ENCODE assay signal across 8 cellular contexts in genomic region chr7:29285451-29285807, GRCh38.
DNase-seq lines count a peak whose midpoint lies in the region; ATAC-seq, FAIRE-seq and TF ChIP-seq lines count a peak whose summit lies in the region.

No MANE protein-coding gene starts in this region.

- H3K36me3 ChIP-seq in uterus, result no peaks in the 10 kb centered on the region

- H3K4me1 ChIP-seq in uterus, result no peaks in the 10 kb centered on the region

- intact Hi-C loops in uterus (cut with DNase I; ENCODE audit: low total_unique reads), result no loop called here

- no peaks in the 10 kb centered on the region for H3K9me3 ChIP-seq in uterus

- TF ChIP-seq CTCF in uterus (IDR thresholded peaks at IDR 0.05), result no peak

- no peaks in the 10 kb centered on the region for H3K27me3 ChIP-seq in uterus

- no peak overlapping the region for H3K4me3 ChIP-seq in uterus

- DNase-seq in GM12891 (ENCODE audit: insufficient read length, low spot score) (no peak), NCI-H2081 treated with DMSO at 0.1 percent for 48 hours (lab: John Stamatoyannopoulos, UW) (peak; percentile 48), NCI-H524 (lab: John Stamatoyannopoulos, UW) (no peak), DMS79 (lab: John Stamatoyannopoulos, UW) (no peak), uterus (no peak)
- peak in 1 of 2 donors; percentile 43 for DNase-seq in activated naive CD4-positive, alpha-beta T cell treated with anti-CD3 and anti-CD28 coated beads, Interleukin-2, amount 50 U/mL, for 72 hours (ENCODE audit: low spot score in 2 of 2)
- peak; percentile 39 for DNase-seq in stimulated activated CD4-positive, alpha-beta T cell treated with anti-CD3 and anti-CD28 coated beads, Interleukin-1b, Interleukin-23, amount 100 ng/mL, for 48 hours

- H3K27ac ChIP-seq in uterus, result no peak overlapping the region

- peak; percentile 74 for ATAC-seq in HG02610 (IDR thresholded peaks at IDR 0.05; ENCODE audit: unreplicated experiment)
- peak; percentile 79 to 92 for ATAC-seq in activated naive CD4-positive, alpha-beta T cell treated with anti-CD3 and anti-CD28 coated beads, Interleukin-2, amount 50 U/mL, for 72 hours

- no peaks in the 10 kb centered on the region for H3K9me3 Mint-ChIP-seq in activated naive CD4-positive, alpha-beta T cell treated with anti-CD3 and anti-CD28 coated beads, Interleukin-2, amount 50 U/mL, for 72 hours

- H3K36me3 Mint-ChIP-seq in activated naive CD4-positive, alpha-beta T cell treated with anti-CD3 and anti-CD28 coated beads, Interleukin-2, amount 50 U/mL, for 72 hours, result no peaks in the 10 kb centered on the region

- peak overlapping the region in 1 of 2 donors; percentile 26 for H3K27ac Mint-ChIP-seq in activated naive CD4-positive, alpha-beta T cell treated with anti-CD3 and anti-CD28 coated beads, Interleukin-2, amount 50 U/mL, for 72 hours

- peak; percentile 28 for FAIRE-seq in GM12891 (lab: Jason Lieb, UNC)

- TF ChIP-seq POLR2A in GM12891 (IDR thresholded peaks at IDR 0.05; ENCODE audit: low read depth, low read length), result no peak
- TF ChIP-seq POLR2A in uterus (IDR thresholded peaks at IDR 0.05), result no peak

TF ChIP-seq in GM12891, 5 proteins besides CTCF, POLR2A, EP300 and RAD21:
- no peak for TF ChIP-seq SPI1 (IDR thresholded peaks at IDR 0.05; ENCODE audit: low read depth, low read length)
- 0 out of 2 replicates have a peak, but pooled peaks have one; percentile 16 for TF ChIP-seq POU2F2 (IDR thresholded peaks at IDR 0.05; ENCODE audit: low read depth, low read length)

Comparison
In these comparisons a context has a peak if more than half of its experiments do, and no peak if none do; other contexts are left out.
1. DNase-seq: peak in NCI-H2081 treated with DMSO at 0.1 percent for 48 hours (single experiment) and stimulated activated CD4-positive, alpha-beta T cell treated with anti-CD3 and anti-CD28 coated beads, Interleukin-1b, Interleukin-23, amount 100 ng/mL, for 48 hours (single experiment); none in GM12891 (single experiment), NCI-H524 (0 of 2), DMS79 (single experiment) and uterus (0 of 2).